ENCODE assay signal across 8 cellular contexts in the genomic region with DNA sequence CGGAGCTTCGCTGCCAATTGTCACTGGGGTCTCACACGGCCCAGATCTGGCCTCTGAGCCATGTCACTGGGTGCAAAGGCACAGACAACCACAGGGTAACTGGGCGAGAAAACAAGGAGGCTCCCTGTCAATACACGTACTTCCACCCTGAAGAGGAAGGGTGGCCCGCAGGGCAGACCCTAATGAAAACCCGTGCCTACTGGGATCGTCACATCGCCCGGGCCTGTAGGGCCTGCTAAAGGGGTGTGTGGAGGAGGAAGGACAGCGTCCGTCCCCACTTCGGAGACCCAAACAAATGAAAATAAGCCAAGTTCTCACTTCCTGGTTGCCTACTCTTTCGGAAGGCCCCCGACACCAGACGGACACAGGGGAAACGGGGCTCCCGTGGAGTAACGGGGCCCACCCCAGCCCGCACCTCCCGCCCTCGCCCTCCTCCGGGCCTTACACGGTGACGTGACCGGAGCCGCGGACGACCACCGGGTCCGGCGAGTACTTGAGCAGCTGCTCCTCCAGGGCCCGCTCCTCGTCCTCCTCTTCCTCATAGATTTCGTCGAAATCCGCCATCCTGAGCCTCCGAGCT. TPM values are rescaled to one million over a fixed set of nuclear protein-coding genes. Genes with fewer than 3 reads are reported as not detected.
DNase-seq lines count a peak whose midpoint lies in the region; ATAC-seq and TF ChIP-seq lines count a peak whose summit lies in the region.

No MANE protein-coding gene starts in this region.

- H3K27me3 Mint-ChIP-seq in activated naive CD8-positive, alpha-beta T cell treated with anti-CD3 and anti-CD28 coated beads, Interleukin-2, amount 50 U/mL, for 24 hours: no peaks in the 10 kb centered on the region

- peak; percentile 30 for ATAC-seq in HG02885 (IDR thresholded peaks at IDR 0.05; ENCODE audit: poor library complexity, unreplicated experiment)
- ATAC-seq in activated naive CD8-positive, alpha-beta T cell treated with anti-CD3 and anti-CD28 coated beads, Interleukin-2, amount 50 U/mL, for 24 hours: peak; percentile 27

- H3K9me3 ChIP-seq in Peyer's patch (no peaks in the 10 kb centered on the region), left ventricle myocardium inferior (replicated peaks) (peaks cover 3% of the 10 kb centered on the region)

- DNase-seq in NOMO-1 (lab: John Stamatoyannopoulos, UW; ENCODE audit: unreplicated experiment in 2 of 2) (peak; percentile 18 to 29), NOMO-1 treated with dmso at 0.1 percent for 144 hours (lab: John Stamatoyannopoulos, UW; ENCODE audit: unreplicated experiment) (no peak), Peyer's patch (peak; percentile 50 to 66 (median 63)), left ventricle myocardium inferior (peak; percentile 29), renal cortical epithelial cell (ENCODE audit: low read depth) (peak; percentile 9), dedifferentiated amniotic fluid mesenchymal stem cell (ENCODE audit: extremely low spot score) (no peak)
- peak; percentile 28 for DNase-seq in activated naive CD8-positive, alpha-beta T cell treated with anti-CD3 and anti-CD28 coated beads, Interleukin-2, amount 50 U/mL, for 24 hours

- H3K36me3 ChIP-seq in Peyer's patch (no peaks in the 10 kb centered on the region), left ventricle myocardium inferior (no peaks in the 10 kb centered on the region)

- peaks cover 49% of the 10 kb centered on the region for H3K4me1 Mint-ChIP-seq in activated naive CD8-positive, alpha-beta T cell treated with anti-CD3 and anti-CD28 coated beads, Interleukin-2, amount 50 U/mL, for 24 hours

- H3K27ac ChIP-seq in Peyer's patch (peak overlapping the region; percentile 89 to 99 (median 95)), left ventricle myocardium inferior (replicated peaks) (peak overlapping the region; percentile 96)

- H3K4me3 ChIP-seq in Peyer's patch: peak overlapping the region; percentile 84 to 99 (median 98)
- H3K4me3 ChIP-seq in left ventricle myocardium inferior: peak overlapping the region; percentile 99

- peak in 1 of 6 experiments; percentile 8 for TF ChIP-seq CTCF in Peyer's patch (IDR thresholded peaks at IDR 0.05)
- no peak for TF ChIP-seq CTCF in left ventricle myocardium inferior (IDR thresholded peaks at IDR 0.05; ENCODE audit: borderline replicate concordance)

- H3K9me3 Mint-ChIP-seq in activated naive CD8-positive, alpha-beta T cell treated with anti-CD3 and anti-CD28 coated beads, Interleukin-2, amount 50 U/mL, for 24 hours: no peaks in the 10 kb centered on the region

- TF ChIP-seq POLR2A in Peyer's patch (IDR thresholded peaks at IDR 0.05): no peak

- intact Hi-C loops in left ventricle myocardium inferior (cut with micrococcal nuclease): no loop called here

- H3K4me3 Mint-ChIP-seq in activated naive CD8-positive, alpha-beta T cell treated with anti-CD3 and anti-CD28 coated beads, Interleukin-2, amount 50 U/mL, for 24 hours: peak overlapping the region; percentile 93

- no peaks in the 10 kb centered on the region for H3K27me3 ChIP-seq in Peyer's patch
- no peaks in the 10 kb centered on the region for H3K27me3 ChIP-seq in left ventricle myocardium inferior (ENCODE audit: low read depth)

- H3K36me3 Mint-ChIP-seq in activated naive CD8-positive, alpha-beta T cell treated with anti-CD3 and anti-CD28 coated beads, Interleukin-2, amount 50 U/mL, for 24 hours (ENCODE audit: low read depth): peaks cover 3% of the 10 kb centered on the region

- H3K27ac Mint-ChIP-seq in activated naive CD8-positive, alpha-beta T cell treated with anti-CD3 and anti-CD28 coated beads, Interleukin-2, amount 50 U/mL, for 24 hours: peak overlapping the region; percentile 91

- H3K4me1 ChIP-seq in Peyer's patch: peaks cover 0 to 41% (median 2%) of the 10 kb centered on the region in 4 donors
- H3K4me1 ChIP-seq in left ventricle myocardium inferior: peaks cover 83% of the 10 kb centered on the region

RNA-seq across cellular contexts. Expression of gene CHIC2, which starts 0.6 kb away (rescaled TPM):
- total RNA-seq in Peyer's patch (10 to 100 TPM; 34.7 to 59.4 (median 47.6) TPM), left ventricle myocardium inferior (9.1 TPM), renal cortical epithelial cell (29.7 and 44.6 TPM in 2 replicates)

RNA-seq across cellular contexts. Expression of gene GSX2, which starts 36.1 kb away (rescaled TPM):
- total RNA-seq in Peyer's patch (not detected), left ventricle myocardium inferior (not detected), renal cortical epithelial cell (not detected in 2 replicates)

Comparison
In these comparisons a context has a peak if more than half of its experiments do, and no peak if none do; other contexts are left out.
1. DNase-seq: peak in NOMO-1 (2 of 2), Peyer's patch (3 of 3), activated naive CD8-positive, alpha-beta T cell treated with anti-CD3 and anti-CD28 coated beads, Interleukin-2, amount 50 U/mL, for 24 hours (single experiment), left ventricle myocardium inferior (single experiment) and renal cortical epithelial cell (single experiment); none in NOMO-1 treated with dmso at 0.1 percent for 144 hours (single experiment) and dedifferentiated amniotic fluid mesenchymal stem cell (single experiment).